Comparison of ENCODE assay signal across 18 cellular contexts in genomic region chr2:240269380-240269779, GRCh38.
DNase-seq lines count a peak whose midpoint lies in the region; ATAC-seq and TF ChIP-seq lines count a peak whose summit lies in the region.
"Had no signal": no experiment of that assay in that cellular context is flagged by ENCODE, and none has a peak within 500 bp of the region (broad histone marks: within the 10 kb centered on the region; RNA-seq: fewer than 3 reads in every experiment).

No MANE protein-coding gene starts in this region.

- no peak overlapping the region for H4K8ac ChIP-seq in trophoblast cell (ENCODE audit: low read depth, low read length)

- H3K18ac ChIP-seq in trophoblast cell (ENCODE audit: low read length): no peak overlapping the region

- no peak overlapping the region for H3K14ac ChIP-seq in trophoblast cell (ENCODE audit: low read length)

- no peaks in the 10 kb centered on the region for H3K27me3 ChIP-seq in right atrium auricular region
- no peaks in the 10 kb centered on the region for H3K27me3 ChIP-seq in trophoblast cell (ENCODE audit: insufficient read depth, low read length)

- H3K4ac ChIP-seq in trophoblast cell (ENCODE audit: low read depth, low read length): no peak overlapping the region

- H2BK5ac ChIP-seq in trophoblast cell (ENCODE audit: low read depth, low read length, poor library complexity): no peak overlapping the region

- TF ChIP-seq CTCF in right atrium auricular region (IDR thresholded peaks at IDR 0.05) (no peak), epithelial cell of proximal tubule (conservative IDR thresholded peaks at IDR 0.05; ENCODE audit: low read depth, low read length) (peak; percentile 3)

- no peaks in the 10 kb centered on the region for H3K79me2 ChIP-seq in trophoblast cell (ENCODE audit: control insufficient read depth, insufficient read depth, low read length, poor library complexity)

- H3K79me1 ChIP-seq in trophoblast cell (ENCODE audit: low read length): no peaks in the 10 kb centered on the region

- H3K4me1 ChIP-seq in right atrium auricular region: no peaks in the 10 kb centered on the region
- no peaks in the 10 kb centered on the region for H3K4me1 ChIP-seq in trophoblast cell (ENCODE audit: control insufficient read depth in 1 of 2, insufficient read depth in 2 of 2, low read length in 2 of 2)

- ATAC-seq in Right ventricle myocardium superior (ENCODE audit: poor library complexity) (no peak), GM21825 (IDR thresholded peaks at IDR 0.05; ENCODE audit: unreplicated experiment) (no peak), HG02840 (IDR thresholded peaks at IDR 0.05; ENCODE audit: low FRiP score, unreplicated experiment) (no peak)
- ATAC-seq: HCT116 had no signal

- no CpG with 5 or more reads among the region's 3 CpGs for WGBS in trophoblast cell (ENCODE audit: extremely low coverage, insufficient coverage, insufficient read length)

- H3K4me2 ChIP-seq in trophoblast cell (ENCODE audit: low read length): no peak overlapping the region

- no peak overlapping the region for H4K91ac ChIP-seq in trophoblast cell (ENCODE audit: low read depth, low read length)

- H4K12ac ChIP-seq in trophoblast cell (ENCODE audit: low read depth, low read length): no peak overlapping the region

- H2BK12ac ChIP-seq in trophoblast cell (ENCODE audit: low read length): no peak overlapping the region

- no peak overlapping the region for H3K23ac ChIP-seq in trophoblast cell (ENCODE audit: low read length)

- H3K36me3 ChIP-seq in right atrium auricular region: no peaks in the 10 kb centered on the region
- no peaks in the 10 kb centered on the region for H3K36me3 ChIP-seq in trophoblast cell (ENCODE audit: control insufficient read depth in 1 of 2, insufficient read depth in 2 of 2, low read length in 2 of 2)

- intact Hi-C loops in Right ventricle myocardium superior (cut with DNase I): no loop called here

- H2AFZ ChIP-seq in trophoblast cell (ENCODE audit: insufficient read depth, low read length, poor library complexity): no peak overlapping the region

- DNase-seq in Right ventricle myocardium superior: peak; percentile 36
- DNase-seq in right atrium auricular region (ENCODE audit: low spot score): no peak
- no peak for DNase-seq in epithelial cell of proximal tubule (ENCODE audit: low read depth)
- no peak for DNase-seq in trophoblast cell
- DNase-seq in SHP77 treated with DMSO at 0.1 percent for 48 hours (lab: John Stamatoyannopoulos, UW): no peak
- DNase-seq: ACHN, GOT3, KBM-7, NCI-H1105 treated with DMSO at 0.1 percent for 48 hours, NCI-H1694, NCI-H2081 treated with DMSO at 0.1 percent for 48 hours, NCI-H510A, NCI-H748 treated with DMSO at 0.1 percent for 48 hours, SIG-M5 had no signal

- no peak overlapping the region for H3K27ac ChIP-seq in right atrium auricular region
- no peak overlapping the region for H3K27ac ChIP-seq in trophoblast cell (ENCODE audit: low read depth, low read length)
- H3K27ac ChIP-seq: C4-2B had no signal

- H3K9me3 ChIP-seq in right atrium auricular region (peaks cover 0 to 13% of the 10 kb centered on the region in 2 donors), trophoblast cell (ENCODE audit: insufficient read depth, low read depth, low read length) (peaks cover 9% of the 10 kb centered on the region)

- H3K4me3 ChIP-seq in right atrium auricular region (no peak overlapping the region), epithelial cell of proximal tubule (ENCODE audit: low read depth, low read length) (no peak overlapping the region), trophoblast cell (ENCODE audit: low read depth, low read length) (no peak overlapping the region)

- no peak overlapping the region for H2BK120ac ChIP-seq in trophoblast cell (ENCODE audit: insufficient read depth, low read length, poor library complexity)

- peak overlapping the region; percentile 12 for H3K9ac ChIP-seq in trophoblast cell (ENCODE audit: low read length)

- no peak overlapping the region for H2AK5ac ChIP-seq in trophoblast cell (ENCODE audit: low read length)
